18 cellular contexts compared by ENCODE assay signal in the genomic region with DNA sequence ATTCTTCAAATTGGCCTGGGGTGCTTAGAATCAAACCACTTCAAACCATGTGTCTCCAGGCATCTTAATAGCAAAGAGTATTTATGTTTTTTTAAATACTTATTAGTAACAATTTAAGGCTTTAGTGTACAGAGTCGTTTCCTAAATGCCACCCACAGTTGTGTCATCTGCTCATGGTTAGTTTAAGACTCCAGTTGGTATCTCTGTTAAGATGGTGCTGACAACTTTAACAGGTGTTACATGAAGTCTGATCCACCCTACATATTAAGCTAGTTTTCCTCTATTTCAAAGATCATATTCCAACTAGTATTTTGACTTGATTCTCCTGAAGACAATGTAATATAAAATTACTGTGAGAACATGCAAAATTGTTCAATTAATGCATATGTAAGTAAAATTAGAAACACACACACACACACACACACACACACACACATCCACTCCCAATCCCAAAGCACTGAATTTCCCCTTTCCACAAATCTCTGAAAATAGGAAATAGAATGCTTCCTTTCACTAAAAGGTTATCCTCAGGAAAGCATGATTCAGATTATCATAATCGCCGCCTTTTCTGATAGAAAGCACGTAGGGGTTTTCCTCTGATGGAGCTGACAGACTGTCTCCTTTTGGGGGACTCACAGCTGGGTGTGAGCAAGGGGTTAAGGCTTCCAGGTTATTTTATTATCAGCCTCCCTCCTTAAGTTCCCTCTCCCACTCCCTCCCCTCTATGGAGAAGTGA. TPM values are rescaled to one million over a fixed set of nuclear protein-coding genes. Genes with fewer than 3 reads are reported as not detected.
DNase-seq lines count a peak whose midpoint lies in the region; ATAC-seq and TF ChIP-seq lines count a peak whose summit lies in the region.
"Had no signal": no experiment of that assay in that cellular context is flagged by ENCODE, and none has a peak within 500 bp of the region (broad histone marks: within the 10 kb centered on the region; RNA-seq: fewer than 3 reads in every experiment).

No MANE protein-coding gene starts in this region.

- no peak for TF ChIP-seq POLR2A in thyroid gland (IDR thresholded peaks at IDR 0.05)

- TF ChIP-seq CTCF in ascending aorta (IDR thresholded peaks at IDR 0.05) (no peak), thyroid gland (IDR thresholded peaks at IDR 0.05) (no peak)

- no peaks in the 10 kb centered on the region for H3K9me3 ChIP-seq in ascending aorta
- H3K9me3 ChIP-seq in thyroid gland = no peaks in the 10 kb centered on the region
- H3K9me3 ChIP-seq: MG63, Peyer's patch had no signal

- H3K27me3 ChIP-seq in ascending aorta (no peaks in the 10 kb centered on the region), thyroid gland (no peaks in the 10 kb centered on the region)
- H3K27me3 ChIP-seq: MG63, Peyer's patch had no signal

- H3K36me3 ChIP-seq in ascending aorta (no peaks in the 10 kb centered on the region), thyroid gland (no peaks in the 10 kb centered on the region)

- intact Hi-C loops in ascending aorta (cut with DNase I) (loop anchor here (10.0 kb wide), 1 partner anchor 345 kb away; no protein-coding TSS in a partner anchor), thyroid gland (cut with DNase I) (no loop called here)

- 71 to 77% methylated on average over 4 of the region's 4 CpGs for WGBS in thyroid gland, 2 donors

- H3K4me3 ChIP-seq in ascending aorta (no peak overlapping the region), thyroid gland (replicated peaks in 1 of 3) (no peak overlapping the region)
- H3K4me3 ChIP-seq: MG63, Peyer's patch, SK-N-MC had no signal

- ATAC-seq in GM21381 (IDR thresholded peaks at IDR 0.05; ENCODE audit: unreplicated experiment) = no peak

- H3K27ac ChIP-seq in ascending aorta (peak overlapping the region; percentile 36 to 45), thyroid gland (peak overlapping the region in 2 of 3 donors; percentile 31 to 41)
- H3K27ac ChIP-seq: HL-60, Peyer's patch, SK-N-MC had no signal

- DNase-seq in ascending aorta (ENCODE audit: low spot score in 2 of 2) (no peak), dermis microvascular lymphatic vessel endothelial cell (ENCODE audit: low read depth in 2 of 2) (peak; percentile 84 to 87), myocyte (ENCODE audit: low read depth) (peak; percentile 77), thyroid gland (no peak), NCI-H2029 (lab: John Stamatoyannopoulos, UW) (no peak), NCI-H1417 (lab: John Stamatoyannopoulos, UW) (no peak)
- DNase-seq: CD8-positive, alpha-beta memory T cell; EL; IMR-90; MG63; NCI-H1048; NCI-H1436 treated with DMSO at 0.1 percent for 48 hours; NCI-H2081 treated with DMSO at 0.1 percent for 48 hours; NK-92 treated with Interleukin-12 subunit alpha and Interleukin-12 subunit beta, amount 100 ng/mL, for 24 hours; Peyer's patch had no signal

- H3K4me1 ChIP-seq in ascending aorta (peaks cover 0 to 22% of the 10 kb centered on the region in 2 donors), thyroid gland (peaks cover 9 to 10% of the 10 kb centered on the region in 2 donors)

RNA-seq across cellular contexts. Expression of gene CNKSR3, which starts 10.5 kb away (rescaled TPM):
- total RNA-seq in ascending aorta = 9.7 TPM
- total RNA-seq in dermis microvascular lymphatic vessel endothelial cell = 6.8 and 8.3 TPM in 2 replicates
- total RNA-seq in myocyte = 10.0 and 12.8 TPM in 2 replicates
- polyA plus RNA-seq in myocyte (2012) = 2.6 TPM
- total RNA-seq in thyroid gland = 1 to 10 TPM; 4.5 to 7.8 (median 7.0) TPM
- polyA plus RNA-seq: CD8-positive, alpha-beta memory T cell had no signal

Comparison
In these comparisons a context has a peak if more than half of its experiments do, and no peak if none do; other contexts are left out.
1. DNase-seq: peak in dermis microvascular lymphatic vessel endothelial cell (2 of 2) and myocyte (single experiment); none in ascending aorta (0 of 2), thyroid gland (0 of 2), NCI-H2029 (single experiment) and NCI-H1417 (0 of 3).